10 cellular contexts compared by ENCODE assay signal in genomic region chr1:184866582-184866981, GRCh38.
A peak's percentile ranks its signal among the peaks of the same experiment; 100 is the strongest.
DNase-seq lines count a peak whose midpoint lies in the region; ATAC-seq and TF ChIP-seq lines count a peak whose summit lies in the region.
"Had no signal": no experiment of that assay in that cellular context is flagged by ENCODE, and none has a peak within 500 bp of the region (broad histone marks: within the 10 kb centered on the region; RNA-seq: fewer than 3 reads in every experiment).

No MANE protein-coding gene starts in this region.

- H3K27ac ChIP-seq in KMS-11 = peak overlapping the region; percentile 31; the same call in 1 of the 2 replicates

- no peaks in the 10 kb centered on the region for H3K36me3 ChIP-seq in KMS-11 (ENCODE audit: insufficient read depth)

- H3K9me3 Mint-ChIP-seq in HFFc6 = no peaks in the 10 kb centered on the region
- H3K9me3 Mint-ChIP-seq in naive thymus-derived CD8-positive, alpha-beta T cell = peaks cover 0 to 4% (median 0%) of the 10 kb centered on the region in 9 donors
- H3K9me3 Mint-ChIP-seq: H9 had no signal

- ATAC-seq in GM18907 (IDR thresholded peaks at IDR 0.05; ENCODE audit: unreplicated experiment) = peak; percentile 30
- no peak for ATAC-seq in naive thymus-derived CD8-positive, alpha-beta T cell

- no peaks in the 10 kb centered on the region for H3K79me2 ChIP-seq in KMS-11 (ENCODE audit: insufficient read depth, low read depth)

- POLR2A ChIA-PET in naive thymus-derived CD8-positive, alpha-beta T cell (lab: Charles Lee) = no interaction called here

- no peaks in the 10 kb centered on the region; the same call in 1 of the 2 replicates for H3K27me3 Mint-ChIP-seq in HFFc6 (ENCODE audit: insufficient read depth)
- no peaks in the 10 kb centered on the region for H3K27me3 Mint-ChIP-seq in naive thymus-derived CD8-positive, alpha-beta T cell

- H3K4me1 Mint-ChIP-seq in HFFc6 (ENCODE audit: low read depth) = peaks cover 30% of the 10 kb centered on the region
- H3K4me1 Mint-ChIP-seq in naive thymus-derived CD8-positive, alpha-beta T cell = peaks cover 4 to 33% (median 24%) of the 10 kb centered on the region in 4 donors

- H3K4me2 ChIP-seq in KMS-11 = peak overlapping the region; percentile 36; the same call in 1 of the 2 replicates

- no peak overlapping the region for H3K4me3 ChIP-seq in KMS-11 (IDR thresholded peaks at IDR 0.05; ENCODE audit: insufficient read depth, low read depth, low read length)

- H4K20me1 ChIP-seq in KMS-11 (ENCODE audit: insufficient read depth) = no peaks in the 10 kb centered on the region

- H3K36me3 Mint-ChIP-seq in HFFc6 (ENCODE audit: low read depth) = 0 out of 2 replicates have a peak, but pooled peaks cover 7% of the 10 kb centered on the region
- H3K36me3 Mint-ChIP-seq in naive thymus-derived CD8-positive, alpha-beta T cell = peaks cover 0 to 3% (median 0%) of the 10 kb centered on the region in 3 donors

- H3K4me3 Mint-ChIP-seq in HFFc6 = peak overlapping the region; percentile 5; the same call in 1 of the 2 replicates
- H3K4me3 Mint-ChIP-seq in naive thymus-derived CD8-positive, alpha-beta T cell = peak overlapping the region in 9 of 10 donors; percentile 32 to 70 (median 63)
- H3K4me3 Mint-ChIP-seq: H9 had no signal

- H3K4me1 ChIP-seq in KMS-11 (ENCODE audit: low read depth, poor library complexity, severe bottlenecking) = peaks cover 41% of the 10 kb centered on the region

- TF ChIP-seq CTCF in HFFc6 (IDR thresholded peaks at IDR 0.05) (no peak), KMS-11 (conservative IDR thresholded peaks at IDR 0.05; ENCODE audit: low read depth, low read length) (no peak)

- H3K9ac ChIP-seq in KMS-11 = no peak overlapping the region

- H3K27me3 ChIP-seq in KMS-11 (ENCODE audit: insufficient read depth, low read depth) = no peaks in the 10 kb centered on the region

- no peak overlapping the region for H3K27ac Mint-ChIP-seq in HFFc6
- H3K27ac Mint-ChIP-seq in naive thymus-derived CD8-positive, alpha-beta T cell = peak overlapping the region; percentile 35 to 92 (median 76)
- H3K27ac Mint-ChIP-seq: H9 had no signal

- no peak for DNase-seq in HFFc6
- DNase-seq in naive thymus-derived CD8-positive, alpha-beta T cell = no peak
- no peak for DNase-seq in hepatic stellate cell (ENCODE audit: low spot score)
- DNase-seq in HPDE6-E6E7 (ENCODE audit: extremely low spot score) = no peak
- DNase-seq in NCI-H2171 (lab: John Stamatoyannopoulos, UW) = no peak
- DNase-seq in NCI-H146 treated with DMSO at 0.1 percent for 48 hours (lab: John Stamatoyannopoulos, UW; ENCODE audit: unreplicated experiment) = no peak
- DNase-seq: H9, NCI-H2081 had no signal

- no peak overlapping the region for H2AFZ ChIP-seq in KMS-11 (ENCODE audit: low read depth)
